Comparison of ENCODE assay signal across 17 cellular contexts in genomic region chr2:240839152-240840143, GRCh38. TPM values are rescaled to one million over a fixed set of nuclear protein-coding genes. Genes with fewer than 3 reads are reported as not detected.
DNase-seq lines count a peak whose midpoint lies in the region; ATAC-seq and TF ChIP-seq lines count a peak whose summit lies in the region.
"Had no signal": no experiment of that assay in that cellular context is flagged by ENCODE, and none has a peak within 500 bp of the region (broad histone marks: within the 10 kb centered on the region; RNA-seq: fewer than 3 reads in every experiment).

No MANE protein-coding gene starts in this region.

- H3K79me2 ChIP-seq in fibroblast of lung (ENCODE audit: control insufficient read depth, insufficient read depth, low read length) (no peaks in the 10 kb centered on the region), smooth muscle cell (ENCODE audit: low read depth) (no peaks in the 10 kb centered on the region)

- H3K27ac Mint-ChIP-seq in activated T-cell treated with anti-CD3 and anti-CD28 coated beads, Interleukin-2, amount 50 U/mL, for 72 hours = no peak overlapping the region
- H3K27ac Mint-ChIP-seq: naive B cell, type B pancreatic cell had no signal

- H3K4me1 ChIP-seq in fibroblast of lung (ENCODE audit: control insufficient read depth, extremely low read depth, insufficient read depth, low read length) = no peaks in the 10 kb centered on the region
- H3K4me1 ChIP-seq in smooth muscle cell (ENCODE audit: low read depth) = no peaks in the 10 kb centered on the region
- H3K4me1 ChIP-seq: breast epithelium had no signal

- H3K9me3 Mint-ChIP-seq in activated T-cell treated with anti-CD3 and anti-CD28 coated beads, Interleukin-2, amount 50 U/mL, for 72 hours = peaks cover 0 to 3% of the 10 kb centered on the region in 2 donors
- H3K9me3 Mint-ChIP-seq: CD8-positive, alpha-beta memory T cell; naive B cell; type B pancreatic cell had no signal

- H3F3A ChIP-seq in smooth muscle cell (ENCODE audit: low read depth) = no peaks in the 10 kb centered on the region

- no peak overlapping the region for H3K27ac ChIP-seq in fibroblast of lung (ENCODE audit: insufficient read depth, low read length)
- peak overlapping the region; percentile 38 for H3K27ac ChIP-seq in smooth muscle cell (ENCODE audit: low read depth)
- H3K27ac ChIP-seq: breast epithelium, coronary artery, SJSA1 had no signal

- H3K9ac ChIP-seq in fibroblast of lung (ENCODE audit: insufficient read depth, low read length) (no peak overlapping the region), smooth muscle cell (ENCODE audit: low read depth) (no peak overlapping the region)

- peaks cover 17% of the 10 kb centered on the region for H3K27me3 ChIP-seq in fibroblast of lung (ENCODE audit: control insufficient read depth, insufficient read depth, low read length)
- no peaks in the 10 kb centered on the region for H3K27me3 ChIP-seq in smooth muscle cell (ENCODE audit: low read depth)

- no peaks in the 10 kb centered on the region for H3K36me3 ChIP-seq in fibroblast of lung (ENCODE audit: control insufficient read depth, insufficient read depth, low read length)
- H3K36me3 ChIP-seq in smooth muscle cell (ENCODE audit: low read depth) = no peaks in the 10 kb centered on the region
- H3K36me3 ChIP-seq: breast epithelium, SJSA1 had no signal

- H2AFZ ChIP-seq in fibroblast of lung (ENCODE audit: low read length) (no peak overlapping the region), smooth muscle cell (ENCODE audit: low read depth) (no peak overlapping the region)

- TF ChIP-seq CTCF in fibroblast of lung (conservative IDR thresholded peaks at IDR 0.05 in 1 of 2, IDR thresholded peaks at IDR 0.05 in 1 of 2; ENCODE audit: low read depth in 1 of 2, low read length in 2 of 2) (no peak), smooth muscle cell (IDR thresholded peaks at IDR 0.05; ENCODE audit: borderline replicate concordance, insufficient read depth, poor library complexity, severe bottlenecking) (no peak)

- peaks cover 4% of the 10 kb centered on the region for H3K4me1 Mint-ChIP-seq in activated T-cell treated with anti-CD3 and anti-CD28 coated beads, Interleukin-2, amount 50 U/mL, for 72 hours (ENCODE audit: low read depth)
- H3K4me1 Mint-ChIP-seq: CD8-positive, alpha-beta memory T cell; naive B cell had no signal

- no peak for ATAC-seq in activated T-cell treated with anti-CD3 and anti-CD28 coated beads, Interleukin-2, amount 50 U/mL, for 72 hours (replicated peaks in 1 of 2)

- H3K4me3 Mint-ChIP-seq in activated T-cell treated with anti-CD3 and anti-CD28 coated beads, Interleukin-2, amount 50 U/mL, for 72 hours = no peak overlapping the region
- H3K4me3 Mint-ChIP-seq: CD8-positive, alpha-beta memory T cell; naive B cell; type B pancreatic cell had no signal

- H3K4me3 ChIP-seq in fibroblast of lung (replicated peaks in 1 of 4; ENCODE audit: control extremely low read depth in 1 of 4, insufficient read depth in 1 of 4, low read depth in 3 of 4, low read length in 4 of 4) (no peak overlapping the region), smooth muscle cell (no peak overlapping the region)
- H3K4me3 ChIP-seq: breast epithelium, coronary artery, SJSA1 had no signal

- peaks cover 0 to 2% of the 10 kb centered on the region in 2 donors for H3K36me3 Mint-ChIP-seq in activated T-cell treated with anti-CD3 and anti-CD28 coated beads, Interleukin-2, amount 50 U/mL, for 72 hours (ENCODE audit: insufficient read depth in 2 of 2)
- H3K36me3 Mint-ChIP-seq: CD8-positive, alpha-beta memory T cell; naive B cell; type B pancreatic cell had no signal

- H3K9me3 ChIP-seq in fibroblast of lung (ENCODE audit: control insufficient read depth, insufficient read depth, low read depth, low read length) = no peaks in the 10 kb centered on the region
- H3K9me3 ChIP-seq in smooth muscle cell (replicated peaks; ENCODE audit: low read depth) = no peaks in the 10 kb centered on the region
- H3K9me3 ChIP-seq: breast epithelium had no signal

- peaks cover 7% of the 10 kb centered on the region for H3K27me3 Mint-ChIP-seq in activated T-cell treated with anti-CD3 and anti-CD28 coated beads, Interleukin-2, amount 50 U/mL, for 72 hours (ENCODE audit: low read depth)

- DNase-seq in COLO668 (lab: John Stamatoyannopoulos, UW; ENCODE audit: unreplicated experiment) = peak; percentile 25
- peak; percentile 22 for DNase-seq in MV-4-11 (lab: John Stamatoyannopoulos, UW)
- DNase-seq in fibroblast of lung (ENCODE audit: low read depth in 2 of 2) = peak; percentile 15 to 48
- DNase-seq in smooth muscle cell (lab: John Stamatoyannopoulos, UW; ENCODE audit: unreplicated experiment) = no peak
- no peak for DNase-seq in UCSD-AML1 (lab: John Stamatoyannopoulos, UW; ENCODE audit: unreplicated experiment)
- no peak for DNase-seq in NCI-H1092 (lab: John Stamatoyannopoulos, UW)
- DNase-seq in activated T-cell treated with anti-CD3 and anti-CD28 coated beads, Interleukin-2, amount 50 U/mL, for 72 hours = no peak
- DNase-seq: activated CD8-positive, alpha-beta memory T cell treated with anti-CD3 and anti-CD28 coated beads, Interleukin-2, amount 50 U/mL, for 48 hours; CD8-positive, alpha-beta memory T cell; naive B cell had no signal

- WGBS in smooth muscle cell (ENCODE audit: low lambda C conversion rate) = 70% methylated on average over 28 of the region's 28 CpGs

- H4K20me1 ChIP-seq in fibroblast of lung (ENCODE audit: control insufficient read depth, extremely low read depth, insufficient read depth, low read length) (no peaks in the 10 kb centered on the region), smooth muscle cell (ENCODE audit: low read depth) (no peaks in the 10 kb centered on the region)

- H3K4me2 ChIP-seq in fibroblast of lung (ENCODE audit: extremely low read depth, insufficient read depth, low read length) (no peak overlapping the region), smooth muscle cell (no peak overlapping the region)

RNA-seq across cellular contexts. Expression of gene KIF1A, which starts 19.4 kb away (rescaled TPM):
- total RNA-seq in fibroblast of lung (not detected in 2 replicates), smooth muscle cell (3.1 and 8.4 TPM in 2 replicates)
- polyA plus RNA-seq in fibroblast of lung (0.01 and 0.05 TPM in 2 replicates), smooth muscle cell (4.6 and 8.1 TPM in 2 replicates)
- polyA plus RNA-seq in fibroblast of lung (2012) = not detected in 2 replicates
- polyA minus RNA-seq in fibroblast of lung (ENCODE audit: low replicate concordance) = not detected in 2 replicates
- total RNA-seq in activated T-cell treated with anti-CD3 and anti-CD28 coated beads, Interleukin-2, amount 50 U/mL, for 72 hours = 10 to 100 TPM; 28.8 to 30.1 TPM
- total RNA-seq: SJSA1 had no signal
- polyA plus RNA-seq: CD8-positive, alpha-beta memory T cell had no signal

RNA-seq across cellular contexts. Expression of gene AGXT, which starts 29.2 kb away (rescaled TPM):
- total RNA-seq in fibroblast of lung = not detected in 2 replicates
- polyA plus RNA-seq in fibroblast of lung = not detected in 2 replicates
- not detected in 2 replicates for polyA plus RNA-seq in fibroblast of lung (2012)
- not detected in 2 replicates for polyA minus RNA-seq in fibroblast of lung (ENCODE audit: low replicate concordance)
- total RNA-seq in smooth muscle cell = not detected in 2 replicates
- polyA plus RNA-seq in smooth muscle cell = 0.12 TPM in 1 of 2 replicates, not detected in the other
- not detected for total RNA-seq in activated T-cell treated with anti-CD3 and anti-CD28 coated beads, Interleukin-2, amount 50 U/mL, for 72 hours
- total RNA-seq: CD8-positive, alpha-beta memory T cell; LHCN-M2; T-helper 2 cell treated with Interferon-gamma antibody and Interleukin-4, amounts not matched to agents 100 ng/mL and 5 ng/mL, for 36 hours had no signal
- polyA plus RNA-seq: CD8-positive, alpha-beta memory T cell had no signal

RNA-seq across cellular contexts. Expression of gene MAB21L4, which starts 56.5 kb away (rescaled TPM):
- not detected in 2 replicates for total RNA-seq in fibroblast of lung
- not detected in 2 replicates for polyA plus RNA-seq in fibroblast of lung
- polyA plus RNA-seq in fibroblast of lung (2012) = not detected in 2 replicates
- not detected in 2 replicates for polyA minus RNA-seq in fibroblast of lung (ENCODE audit: low replicate concordance)
- 0.99 and 2.2 TPM in 2 replicates for total RNA-seq in smooth muscle cell
- polyA plus RNA-seq in smooth muscle cell = 0.53 TPM in 1 of 2 replicates, not detected in the other
- total RNA-seq in activated T-cell treated with anti-CD3 and anti-CD28 coated beads, Interleukin-2, amount 50 U/mL, for 72 hours = not detected
- total RNA-seq: CD8-positive, alpha-beta memory T cell; LHCN-M2; omental fat pad; T-helper 2 cell treated with Interferon-gamma antibody and Interleukin-4, amounts not matched to agents 100 ng/mL and 5 ng/mL, for 36 hours had no signal
- polyA plus RNA-seq: CD8-positive, alpha-beta memory T cell had no signal

Comparison
In these comparisons a context has a peak if more than half of its experiments do, and no peak if none do; other contexts are left out.
1. DNase-seq: peak in COLO668 (single experiment), MV-4-11 (single experiment) and fibroblast of lung (2 of 2); none in smooth muscle cell (single experiment), UCSD-AML1 (single experiment), NCI-H1092 (single experiment) and activated T-cell treated with anti-CD3 and anti-CD28 coated beads, Interleukin-2, amount 50 U/mL, for 72 hours (0 of 2).